Comparison of ENCODE assay signal across 14 cellular contexts in genomic region chr12:115223322-115223721, GRCh38.
A peak's percentile ranks its signal among the peaks of the same experiment; 100 is the strongest.
DNase-seq lines count a peak whose midpoint lies in the region; ATAC-seq and TF ChIP-seq lines count a peak whose summit lies in the region.
"Had no signal": no experiment of that assay in that cellular context is flagged by ENCODE, and none has a peak within 500 bp of the region (broad histone marks: within the 10 kb centered on the region; RNA-seq: fewer than 3 reads in every experiment).

No MANE protein-coding gene starts in this region.

- no peaks in the 10 kb centered on the region for H3K9me2 ChIP-seq in SK-N-SH

- H3K79me2 ChIP-seq in SK-N-SH (ENCODE audit: insufficient read depth): no peaks in the 10 kb centered on the region

- 76 to 78% methylated on average over 4 of the region's 4 CpGs for WGBS in heart right ventricle, 2 donors
- WGBS in SK-N-SH (ENCODE audit: low lambda C conversion rate): 65% methylated on average over 4 of the region's 4 CpGs

- H3K9me3 ChIP-seq in heart right ventricle (no peaks in the 10 kb centered on the region), right atrium auricular region (no peaks in the 10 kb centered on the region), SK-N-SH (no peaks in the 10 kb centered on the region), upper lobe of right lung (no peaks in the 10 kb centered on the region)
- H3K9me3 ChIP-seq: esophagus muscularis mucosa, neutrophil had no signal

- intact Hi-C loops in heart right ventricle (cut with DNase I) (no loop called here), upper lobe of right lung (cut with DNase I) (no loop called here)

- H3K27ac ChIP-seq in heart right ventricle: no peak overlapping the region
- H3K27ac ChIP-seq in right atrium auricular region: no peak overlapping the region
- no peak overlapping the region for H3K27ac ChIP-seq in SK-N-SH (ENCODE audit: low read depth in 2 of 2, low read length in 1 of 2)
- no peak overlapping the region for H3K27ac ChIP-seq in upper lobe of right lung
- H3K27ac ChIP-seq: esophagus muscularis mucosa, neutrophil had no signal

- no peak for TF ChIP-seq RAD21 in SK-N-SH (IDR thresholded peaks at IDR 0.05; ENCODE audit: low read length)

- H3F3A ChIP-seq in SK-N-SH (replicated peaks; ENCODE audit: insufficient read depth): peaks cover 4% of the 10 kb centered on the region

- POLR2A ChIA-PET in SK-N-SH (lab: Yijun Ruan, JAX): no interaction called here

- peak in 5 of 8 donors; percentile 34 to 70 (median 44) for ATAC-seq in heart right ventricle
- peak; percentile 30 for ATAC-seq in upper lobe of right lung
- ATAC-seq in GM19455 (IDR thresholded peaks at IDR 0.05; ENCODE audit: unreplicated experiment): no peak
- no peak for ATAC-seq in HG02885 (IDR thresholded peaks at IDR 0.05; ENCODE audit: poor library complexity, unreplicated experiment)
- ATAC-seq: activated T-cell treated with anti-CD3 and anti-CD28 coated beads, Interleukin-2, amount 50 U/mL, for 4 hours had no signal

- no peak overlapping the region for H2AFZ ChIP-seq in SK-N-SH (ENCODE audit: low read depth)

- H4K20me1 ChIP-seq in SK-N-SH (ENCODE audit: insufficient read depth): no peaks in the 10 kb centered on the region

- no peak overlapping the region for H3K4me2 ChIP-seq in SK-N-SH

- DNase-seq in heart right ventricle (peak in 1 of 2 donors; percentile 49), right atrium auricular region (ENCODE audit: low spot score) (no peak), SK-N-SH (no peak), fibroblast of villous mesenchyme (ENCODE audit: low read depth) (peak; percentile 80), upper lobe of right lung (no peak), RKO (ENCODE audit: low spot score) (no peak)
- DNase-seq: activated T-cell treated with anti-CD3 and anti-CD28 coated beads, Interleukin-2, amount 50 U/mL, for 4 hours; NCI-H2107; Right ventricle myocardium superior; stimulated activated CD4-positive, alpha-beta T cell treated with anti-CD3 and anti-CD28 coated beads, Interleukin-2, amount 100 ng/mL, for 48 hours had no signal

- no peaks in the 10 kb centered on the region for H3K27me3 ChIP-seq in heart right ventricle
- H3K27me3 ChIP-seq in right atrium auricular region: no peaks in the 10 kb centered on the region
- H3K27me3 ChIP-seq in SK-N-SH (ENCODE audit: insufficient read depth): no peaks in the 10 kb centered on the region
- no peaks in the 10 kb centered on the region for H3K27me3 ChIP-seq in upper lobe of right lung
- H3K27me3 ChIP-seq: esophagus muscularis mucosa, neutrophil had no signal

- CTCF ChIA-PET in SK-N-SH (lab: Yijun Ruan, JAX): no interaction called here

- H3K36me3 ChIP-seq in heart right ventricle (no peaks in the 10 kb centered on the region), right atrium auricular region (no peaks in the 10 kb centered on the region), SK-N-SH (replicated peaks in 1 of 2; ENCODE audit: control insufficient read depth in 1 of 2, insufficient read depth in 2 of 2, low read length in 1 of 2) (no peaks in the 10 kb centered on the region), upper lobe of right lung (no peaks in the 10 kb centered on the region)
- H3K36me3 ChIP-seq: esophagus muscularis mucosa, neutrophil had no signal

- TF ChIP-seq EP300 in SK-N-SH (IDR thresholded peaks at IDR 0.05; ENCODE audit: borderline replicate concordance in 1 of 2, low read depth in 1 of 2, low read length in 1 of 2): no peak; a peak in 1 of 4 replicates

- TF ChIP-seq CTCF in heart right ventricle (IDR thresholded peaks at IDR 0.05): no peak
- no peak for TF ChIP-seq CTCF in right atrium auricular region (IDR thresholded peaks at IDR 0.05)
- TF ChIP-seq CTCF in SK-N-SH (IDR thresholded peaks at IDR 0.05): no peak
- no peak for TF ChIP-seq CTCF in fibroblast of villous mesenchyme (IDR thresholded peaks at IDR 0.05; ENCODE audit: insufficient read depth, low read depth, low read length)
- no peak for TF ChIP-seq CTCF in upper lobe of right lung (IDR thresholded peaks at IDR 0.05)

- H3K9ac ChIP-seq in SK-N-SH: no peak overlapping the region

- H3K4me3 ChIP-seq in heart right ventricle (no peak overlapping the region), right atrium auricular region (no peak overlapping the region), SK-N-SH (ENCODE audit: low read depth in 2 of 2, low read length in 1 of 2) (no peak overlapping the region), fibroblast of villous mesenchyme (ENCODE audit: low read depth, low read length) (no peak overlapping the region), upper lobe of right lung (no peak overlapping the region)
- H3K4me3 ChIP-seq: esophagus muscularis mucosa had no signal

- peaks cover 0 to 22% (median 13%) of the 10 kb centered on the region in 9 donors for H3K4me1 ChIP-seq in heart right ventricle
- peaks cover 0 to 4% of the 10 kb centered on the region in 2 donors for H3K4me1 ChIP-seq in right atrium auricular region
- peaks cover 4 to 11% of the 10 kb centered on the region in 2 experiments; a peak in 2 of 4 replicates for H3K4me1 ChIP-seq in SK-N-SH (ENCODE audit: control insufficient read depth in 1 of 2, insufficient read depth in 2 of 2, low read depth in 1 of 2, low read length in 1 of 2)
- no peaks in the 10 kb centered on the region for H3K4me1 ChIP-seq in upper lobe of right lung
- H3K4me1 ChIP-seq: esophagus muscularis mucosa had no signal

TF ChIP-seq in SK-N-SH, 30 proteins besides CTCF, POLR2A, EP300 and RAD21:
- TF ChIP-seq FOXM1 (IDR thresholded peaks at IDR 0.05; ENCODE audit: low read depth): no peak
- TF ChIP-seq GABPA (IDR thresholded peaks at IDR 0.05; ENCODE audit: low read depth): no peak
- TF ChIP-seq NRF1 (IDR thresholded peaks at IDR 0.05; ENCODE audit: low read depth, low read length): no peak
- no peak for TF ChIP-seq JUND (IDR thresholded peaks at IDR 0.05)
- no peak for TF ChIP-seq POLR2AphosphoS5 (IDR thresholded peaks at IDR 0.05; ENCODE audit: low read depth, low read length)
- no peak for TF ChIP-seq EZH2phosphoT487 (IDR thresholded peaks at IDR 0.05; ENCODE audit: borderline replicate concordance, low read depth)
- TF ChIP-seq RCOR1 (IDR thresholded peaks at IDR 0.05; ENCODE audit: low read length): no peak
- no peak for TF ChIP-seq TEAD4 (IDR thresholded peaks at IDR 0.05; ENCODE audit: borderline replicate concordance, insufficient read depth)
- TF ChIP-seq TCF12 (IDR thresholded peaks at IDR 0.05): peak; percentile 56
- TF ChIP-seq PBX3 (IDR thresholded peaks at IDR 0.05): peak; percentile 14; the same call in 1 of the 2 replicates
- TF ChIP-seq USF1 (IDR thresholded peaks at IDR 0.05; ENCODE audit: borderline replicate concordance, low read depth): no peak
- no peak for TF ChIP-seq MXI1 (IDR thresholded peaks at IDR 0.05; ENCODE audit: low read depth, low read length)
- TF ChIP-seq ZBTB33 (IDR thresholded peaks at IDR 0.05; ENCODE audit: borderline replicate concordance, low read depth): no peak
- TF ChIP-seq FOXJ3 (CRISPR knock-in tag; IDR thresholded peaks at IDR 0.05): no peak
- TF ChIP-seq NFIC (IDR thresholded peaks at IDR 0.05; ENCODE audit: borderline replicate concordance): peak; percentile 91
- TF ChIP-seq RFX5 (IDR thresholded peaks at IDR 0.05; ENCODE audit: low read length): no peak
- TF ChIP-seq SIN3A (IDR thresholded peaks at IDR 0.05; ENCODE audit: borderline replicate concordance, low read depth, low read length): no peak
- TF ChIP-seq FOSL2 (IDR thresholded peaks at IDR 0.05; ENCODE audit: borderline replicate concordance, low read depth): peak; percentile 20; the same call in 1 of the 2 replicates
- TF ChIP-seq MAX (IDR thresholded peaks at IDR 0.05; ENCODE audit: low read depth): no peak; the same call in 1 of the 2 replicates

Comparison
In these comparisons a context has a peak if more than half of its experiments do, and no peak if none do; other contexts are left out.
1. ATAC-seq: peak in heart right ventricle (5 of 8) and upper lobe of right lung (single experiment); none in GM19455 (single experiment) and HG02885 (single experiment).